Comparison of ENCODE assay signal across 27 cellular contexts in genomic region chr11:103433976-103434375, GRCh38.
A peak's percentile ranks its signal among the peaks of the same experiment; 100 is the strongest.
DNase-seq lines count a peak whose midpoint lies in the region; ATAC-seq, FAIRE-seq and TF ChIP-seq lines count a peak whose summit lies in the region.
"Had no signal": no experiment of that assay in that cellular context is flagged by ENCODE, and none has a peak within 500 bp of the region (broad histone marks: within the 10 kb centered on the region; RNA-seq: fewer than 3 reads in every experiment).

No MANE protein-coding gene starts in this region.

- POLR2A ChIA-PET in A549 (lab: Yijun Ruan, JAX) = no interaction called here
- POLR2A ChIA-PET in activated CD8-positive, alpha-beta T cell treated with anti-CD3 and anti-CD28 coated beads, Interleukin-2, amount 10 ng/mL, durations not matched to agents 7 days and 5 days (lab: Charles Lee) = no interaction called here

- H3K27ac ChIP-seq in A549 (no peak overlapping the region), astrocyte (ENCODE audit: low read depth, low read length) (no peak overlapping the region)

- no peak overlapping the region for H3K4me3 Mint-ChIP-seq in astrocyte (ENCODE audit: unreplicated experiment)
- no peak overlapping the region for H3K4me3 Mint-ChIP-seq in activated CD8-positive, alpha-beta T cell treated with anti-CD3 and anti-CD28 coated beads, Interleukin-2, amount 10 ng/mL, durations not matched to agents 7 days and 5 days
- H3K4me3 Mint-ChIP-seq in mesothelial cell of epicardium = no peak overlapping the region
- H3K4me3 Mint-ChIP-seq: CD14-positive monocyte; IgD-negative memory B cell; natural killer cell treated with Interleukin-12 subunit alpha and Interleukin-12 subunit beta and Interleukin-15 and Interleukin-18, amount 100 ng/mL, for 72 hours; T-cell had no signal

- TF ChIP-seq POLR2A in A549 (IDR thresholded peaks at IDR 0.05; ENCODE audit: low read length) = no peak

- peaks cover 2% of the 10 kb centered on the region for H3K36me3 Mint-ChIP-seq in astrocyte (ENCODE audit: low read depth, unreplicated experiment)
- H3K36me3 Mint-ChIP-seq in activated CD8-positive, alpha-beta T cell treated with anti-CD3 and anti-CD28 coated beads, Interleukin-2, amount 10 ng/mL, durations not matched to agents 7 days and 5 days (ENCODE audit: low read depth) = no peaks in the 10 kb centered on the region
- no peaks in the 10 kb centered on the region for H3K36me3 Mint-ChIP-seq in mesothelial cell of epicardium
- H3K36me3 Mint-ChIP-seq: CD14-positive monocyte; natural killer cell treated with Interleukin-12 subunit alpha and Interleukin-12 subunit beta and Interleukin-15 and Interleukin-18, amount 100 ng/mL, for 72 hours; T-cell had no signal

- H3K36me3 ChIP-seq in astrocyte (ENCODE audit: insufficient read depth, low read length) = no peaks in the 10 kb centered on the region

- H3K9ac ChIP-seq in astrocyte (ENCODE audit: low read length) = no peak overlapping the region

- no peak overlapping the region for H2AFZ ChIP-seq in astrocyte (ENCODE audit: low read depth, low read length)

- TF ChIP-seq RAD21 in A549 (conservative IDR thresholded peaks at IDR 0.05 in 1 of 2, IDR thresholded peaks at IDR 0.05 in 1 of 2) = no peak

- H3K9me3 ChIP-seq in A549 (no peaks in the 10 kb centered on the region), astrocyte (ENCODE audit: insufficient read depth, low read depth, low read length) (no peaks in the 10 kb centered on the region)

- no peak for TF ChIP-seq CTCF in A549 (IDR thresholded peaks at IDR 0.05)
- no peak for TF ChIP-seq CTCF in astrocyte (IDR thresholded peaks at IDR 0.05; ENCODE audit: insufficient read depth, low read depth, low read length)
- TF ChIP-seq CTCF in mesothelial cell of epicardium (IDR thresholded peaks at IDR 0.05; ENCODE audit: unreplicated experiment) = no peak

- H3K4me2 ChIP-seq in A549 (peak overlapping the region; percentile 37; the same call in 2 of the 3 replicates), astrocyte (ENCODE audit: low read length) (peak overlapping the region; percentile 20)

- H3K27me3 ChIP-seq in astrocyte (ENCODE audit: insufficient read depth, low read length) = no peaks in the 10 kb centered on the region

- WGBS in A549 (ENCODE audit: missing lambda C conversion rate) = 61% methylated on average over 3 of the region's 3 CpGs

- no peak overlapping the region for H3K4me3 ChIP-seq in A549
- no peak overlapping the region for H3K4me3 ChIP-seq in astrocyte (ENCODE audit: insufficient read depth, low read depth, low read length)

- no peak for FAIRE-seq in A549 (lab: Jason Lieb, UNC)
- FAIRE-seq in astrocyte (lab: Jason Lieb, UNC) = no peak
- FAIRE-seq: GM12892 had no signal

- ATAC-seq in A549 = no peak
- no peak for ATAC-seq in activated CD8-positive, alpha-beta T cell treated with anti-CD3 and anti-CD28 coated beads, Interleukin-2, amount 10 ng/mL, durations not matched to agents 7 days and 5 days
- ATAC-seq: HCT116; natural killer cell treated with Interleukin-12 subunit alpha and Interleukin-12 subunit beta and Interleukin-15 and Interleukin-18, amount 100 ng/mL, for 72 hours; T-cell had no signal

- H3K4me1 Mint-ChIP-seq in astrocyte (ENCODE audit: low read depth, unreplicated experiment) (peaks cover 11% of the 10 kb centered on the region), mesothelial cell of epicardium (peaks cover 13% of the 10 kb centered on the region)
- no peaks in the 10 kb centered on the region for H3K4me1 Mint-ChIP-seq in activated CD8-positive, alpha-beta T cell treated with anti-CD3 and anti-CD28 coated beads, Interleukin-2, amount 10 ng/mL, durations not matched to agents 7 days and 5 days (ENCODE audit: low read depth)
- H3K4me1 Mint-ChIP-seq: CD14-positive monocyte, IgD-negative memory B cell, T-cell had no signal

- H3K4me1 ChIP-seq in A549 (peaks cover 11% of the 10 kb centered on the region), astrocyte (ENCODE audit: insufficient read depth, low read length) (peaks cover 9% of the 10 kb centered on the region)

- no peaks in the 10 kb centered on the region for H4K20me1 ChIP-seq in astrocyte (ENCODE audit: insufficient read depth, low read length)

- no peak for TF ChIP-seq EP300 in A549 (IDR thresholded peaks at IDR 0.05)

- H3K79me2 ChIP-seq in astrocyte (ENCODE audit: insufficient read depth, low read length) = no peaks in the 10 kb centered on the region

- CTCF ChIA-PET in A549 (lab: Yijun Ruan, JAX) = interaction anchor here (0.6 to 1.3 kb wide), 2 partner anchors 10 to 50 kb away, joined by 3 to 7 read pairs; no protein-coding TSS in a partner anchor
- CTCF ChIA-PET in activated CD8-positive, alpha-beta T cell treated with anti-CD3 and anti-CD28 coated beads, Interleukin-2, amount 10 ng/mL, durations not matched to agents 7 days and 5 days (lab: Charles Lee) = no interaction called here

- H3K27me3 Mint-ChIP-seq in astrocyte (ENCODE audit: low read depth, unreplicated experiment) = no peaks in the 10 kb centered on the region
- H3K27me3 Mint-ChIP-seq in activated CD8-positive, alpha-beta T cell treated with anti-CD3 and anti-CD28 coated beads, Interleukin-2, amount 10 ng/mL, durations not matched to agents 7 days and 5 days (ENCODE audit: low read depth) = no peaks in the 10 kb centered on the region
- no peaks in the 10 kb centered on the region for H3K27me3 Mint-ChIP-seq in mesothelial cell of epicardium (ENCODE audit: low read depth)
- H3K27me3 Mint-ChIP-seq: IgD-negative memory B cell; natural killer cell treated with Interleukin-12 subunit alpha and Interleukin-12 subunit beta and Interleukin-15 and Interleukin-18, amount 100 ng/mL, for 72 hours; progenitor cell of endocrine pancreas; T-cell had no signal

- H3K27ac Mint-ChIP-seq in astrocyte (ENCODE audit: unreplicated experiment) (no peak overlapping the region), mesothelial cell of epicardium (no peak overlapping the region)
- no peak overlapping the region for H3K27ac Mint-ChIP-seq in activated CD8-positive, alpha-beta T cell treated with anti-CD3 and anti-CD28 coated beads, Interleukin-2, amount 10 ng/mL, durations not matched to agents 7 days and 5 days
- H3K27ac Mint-ChIP-seq: IgD-negative memory B cell; natural killer cell treated with Interleukin-12 subunit alpha and Interleukin-12 subunit beta and Interleukin-15 and Interleukin-18, amount 100 ng/mL, for 72 hours; progenitor cell of endocrine pancreas; T-cell had no signal

- DNase-seq in A549 (ENCODE audit: low read depth in 1 of 2, low spot score in 1 of 2) (no peak), M059J (ENCODE audit: low read depth) (peak; percentile 69), astrocyte (ENCODE audit: low read depth) (peak; percentile 49), lung microvascular endothelial cell (ENCODE audit: low read depth in 2 of 2) (peak; percentile 1 to 75), globus pallidus (ENCODE audit: low spot score) (no peak), mesothelial cell of epicardium (ENCODE audit: low spot score in 2 of 2, unreplicated experiment in 2 of 2) (no peak)
- no peak for DNase-seq in activated effector memory CD4-positive, alpha-beta T cell treated with Interleukin-2 at 50 U/mL for 16 hours
- no peak for DNase-seq in activated CD8-positive, alpha-beta T cell treated with anti-CD3 and anti-CD28 coated beads, Interleukin-2, amount 10 ng/mL, durations not matched to agents 7 days and 5 days
- DNase-seq: activated CD4-positive, alpha-beta T cell treated with anti-CD3 and anti-CD28 coated beads, Interleukin-2, amount 50 U/mL, for 1 hour; activated CD8-positive, alpha-beta memory T cell treated with anti-CD3 and anti-CD28 coated beads, Interleukin-2, amount 50 U/mL, for 48 hours; activated gamma-delta T cell treated with Interleukin-2 at 50 U/mL for 16 hours; cerebellar nuclear complex; effector CD8-positive, alpha-beta T cell; hippocampal formation; islet precursor cell; MM.1S; NCI-H187; NCI-H345; SHP77; stimulated activated CD4-positive, alpha-beta T cell treated with anti-CD3 and anti-CD28 coated beads, Interleukin-4, amount 100 ng/mL, for 4 hours; T-cell had no signal

- H3K9me3 Mint-ChIP-seq in astrocyte (ENCODE audit: unreplicated experiment) (no peaks in the 10 kb centered on the region), mesothelial cell of epicardium (no peaks in the 10 kb centered on the region)
- H3K9me3 Mint-ChIP-seq in activated CD8-positive, alpha-beta T cell treated with anti-CD3 and anti-CD28 coated beads, Interleukin-2, amount 10 ng/mL, durations not matched to agents 7 days and 5 days (ENCODE audit: insufficient read depth) = no peaks in the 10 kb centered on the region
- H3K9me3 Mint-ChIP-seq: IgD-negative memory B cell; natural killer cell treated with Interleukin-12 subunit alpha and Interleukin-12 subunit beta and Interleukin-15 and Interleukin-18, amount 100 ng/mL, for 72 hours; T-cell had no signal

TF ChIP-seq in A549, 52 proteins besides CTCF, POLR2A, EP300 and RAD21 (continues in another document):
- no peak for TF ChIP-seq KDM5A (IDR thresholded peaks at IDR 0.05)
- no peak for TF ChIP-seq SREBF2 (IDR thresholded peaks at IDR 0.05)
- no peak for TF ChIP-seq CHD2 (IDR thresholded peaks at IDR 0.05; ENCODE audit: low read length, partially characterized antibody)
- no peak for TF ChIP-seq HMGXB4 (CRISPR knock-in tag; IDR thresholded peaks at IDR 0.05; ENCODE audit: borderline replicate concordance)

Comparison
In these comparisons a context has a peak if more than half of its experiments do, and no peak if none do; other contexts are left out.
1. DNase-seq: peak in M059J (single experiment), astrocyte (single experiment) and lung microvascular endothelial cell (2 of 2); none in A549 (0 of 2), globus pallidus (single experiment), activated effector memory CD4-positive, alpha-beta T cell treated with Interleukin-2 at 50 U/mL for 16 hours (single experiment), activated CD8-positive, alpha-beta T cell treated with anti-CD3 and anti-CD28 coated beads, Interleukin-2, amount 10 ng/mL, durations not matched to agents 7 days and 5 days (single experiment) and mesothelial cell of epicardium (0 of 2).